In genomic region chr12:96396209-96396608, GRCh38 we compare ENCODE assay signal across 13 cellular contexts. TPM values are rescaled to one million over a fixed set of nuclear protein-coding genes. Genes with fewer than 3 reads are reported as not detected.
A peak's percentile ranks its signal among the peaks of the same experiment; 100 is the strongest.
DNase-seq lines count a peak whose midpoint lies in the region; ATAC-seq and TF ChIP-seq lines count a peak whose summit lies in the region.
"Had no signal": no experiment of that assay in that cellular context is flagged by ENCODE, and none has a peak within 500 bp of the region (broad histone marks: within the 10 kb centered on the region; RNA-seq: fewer than 3 reads in every experiment).

No MANE protein-coding gene starts in this region.

- H3K27me3 ChIP-seq in PC-3 (ENCODE audit: low read length) (no peaks in the 10 kb centered on the region), esophagus muscularis mucosa (no peaks in the 10 kb centered on the region), prostate gland (replicated peaks; ENCODE audit: insufficient read depth) (no peaks in the 10 kb centered on the region), hepatocyte (no peaks in the 10 kb centered on the region)

- H3K27ac Mint-ChIP-seq in Calu3 (ENCODE audit: unreplicated experiment), result no peak overlapping the region
- H3K27ac Mint-ChIP-seq: activated B cell treated with CpG ODN at 0.5 μM for 24 hours; T-helper 1 cell treated with Interleukin-12 subunit alpha and Interleukin-12 subunit beta and Interleukin-4 antibody, amounts not matched to agents 30 μg/mL and 1 μg/mL, for 36 hours had no signal

- no peak for TF ChIP-seq POLR2A in esophagus muscularis mucosa (IDR thresholded peaks at IDR 0.05; ENCODE audit: low read depth)
- TF ChIP-seq POLR2A in prostate gland (IDR thresholded peaks at IDR 0.05), result no peak
- TF ChIP-seq POLR2A in lower leg skin (IDR thresholded peaks at IDR 0.05), result no peak

- H3K4me1 Mint-ChIP-seq in Calu3 (ENCODE audit: low read depth, unreplicated experiment), result peaks cover 31% of the 10 kb centered on the region

- H3K27me3 Mint-ChIP-seq in Calu3 (ENCODE audit: unreplicated experiment), result no peaks in the 10 kb centered on the region
- H3K27me3 Mint-ChIP-seq: activated B cell treated with CpG ODN at 0.5 μM for 24 hours had no signal

- POLR2A ChIA-PET in PC-3 (lab: Charles Lee; ENCODE audit: unreplicated experiment), result no interaction called here

- CTCF ChIA-PET in Calu3 (lab: Charles Lee), result no interaction called here
- CTCF ChIA-PET in PC-3 (lab: Charles Lee), result no interaction called here

- H3K79me2 ChIP-seq in PC-3 (ENCODE audit: low read length), result peaks cover 85% of the 10 kb centered on the region
- peaks cover 80% of the 10 kb centered on the region for H3K79me2 ChIP-seq in hepatocyte

- H3F3A ChIP-seq in PC-3 (ENCODE audit: low read length, unreplicated experiment), result no peaks in the 10 kb centered on the region

- H3K27ac ChIP-seq in PC-3 (ENCODE audit: low read length), result no peak overlapping the region
- H3K27ac ChIP-seq in esophagus muscularis mucosa (replicated peaks in 1 of 4), result peak overlapping the region; percentile 55 to 100 (median 100)
- H3K27ac ChIP-seq in prostate gland, result no peak overlapping the region
- no peak overlapping the region for H3K27ac ChIP-seq in hepatocyte

- BruUV-seq in Calu3 (replicated peaks; lab: Mats Ljungman, UMichigan), result no TSS peak
- BruUV-seq in PC-3 (replicated peaks; lab: Mats Ljungman, UMichigan), result no TSS peak

- intact Hi-C loops in Calu3 (cut with micrococcal nuclease; ENCODE audit: unreplicated experiment), result loop anchor here (5.0 to 10.0 kb wide), 5 partner anchors 34 to 349 kb away; no protein-coding TSS in a partner anchor
- intact Hi-C loops in PC-3 (cut with micrococcal nuclease), result loop anchor here (5.0 kb wide), 1 partner anchor 49 kb away; no protein-coding TSS in a partner anchor
- intact Hi-C loops in esophagus muscularis mucosa (cut with DNase I), result loop anchor here (10.0 kb wide), 1 partner anchor 91 kb away; no protein-coding TSS in a partner anchor
- intact Hi-C loops in prostate gland (cut with DNase I), result loop anchor here (5.0 to 10.0 kb wide), 2 partner anchors 51 to 159 kb away; no protein-coding TSS in a partner anchor
- intact Hi-C loops in left colon (cut with DNase I, micrococcal nuclease), result loop anchor here in 1 of 2 donors (5.0 kb wide), 1 partner anchor 164 kb away; no protein-coding TSS in a partner anchor
- intact Hi-C loops in lower leg skin (cut with DNase I; ENCODE audit: low total_unique reads), result no loop called here

- ATAC-seq in PC-3 (no peak), left colon (no peak)

- H3K36me3 Mint-ChIP-seq in Calu3 (ENCODE audit: insufficient read depth, unreplicated experiment), result peaks cover 30% of the 10 kb centered on the region

- H3K9me3 Mint-ChIP-seq in Calu3 (ENCODE audit: low read depth, unreplicated experiment), result no peaks in the 10 kb centered on the region
- H3K9me3 Mint-ChIP-seq: activated B cell treated with CpG ODN at 0.5 μM for 24 hours; T-helper 1 cell treated with Interleukin-12 subunit alpha and Interleukin-12 subunit beta and Interleukin-4 antibody, amounts not matched to agents 30 μg/mL and 1 μg/mL, for 36 hours had no signal

- WGBS in esophagus muscularis mucosa, result 87% methylated on average over 2 of the region's 2 CpGs
- 73% methylated on average over 2 of the region's 2 CpGs for WGBS in prostate gland
- WGBS in hepatocyte (ENCODE audit: low lambda C conversion rate, missing lambda C conversion rate), result 89% methylated on average over 2 of the region's 2 CpGs
- 90 to 91% methylated on average over 2 of the region's 2 CpGs for WGBS in lower leg skin, 2 donors

- no peak for DNase-seq in Calu3
- DNase-seq in PC-3, result no peak
- no peak for DNase-seq in esophagus muscularis mucosa (ENCODE audit: extremely low spot score)
- DNase-seq in prostate gland (ENCODE audit: low spot score), result peak; percentile 45
- DNase-seq in hepatocyte (ENCODE audit: low spot score), result no peak
- no peak for DNase-seq in left colon
- DNase-seq in lower leg skin (ENCODE audit: low spot score in 2 of 2), result no peak
- no peak for DNase-seq in NCI-H1417 treated with DMSO at 0.1 percent for 48 hours (lab: John Stamatoyannopoulos, UW)
- DNase-seq: activated B cell treated with CpG ODN at 0.5 μM for 24 hours; activated effector memory CD4-positive, alpha-beta T cell treated with Interleukin-2 at 50 U/mL for 16 hours; NCI-H2171 had no signal

- no peak overlapping the region for H3K9ac ChIP-seq in PC-3 (ENCODE audit: low read length)

- peaks cover 54% of the 10 kb centered on the region for H4K20me1 ChIP-seq in PC-3 (ENCODE audit: low read length)
- H4K20me1 ChIP-seq in hepatocyte (ENCODE audit: insufficient read depth, poor library complexity, severe bottlenecking), result peaks cover 47% of the 10 kb centered on the region

- TF ChIP-seq CTCF in Calu3 (IDR thresholded peaks at IDR 0.05; ENCODE audit: unreplicated experiment) (no peak), PC-3 (conservative IDR thresholded peaks at IDR 0.05; ENCODE audit: low read depth, low read length) (no peak), esophagus muscularis mucosa (IDR thresholded peaks at IDR 0.05) (no peak), prostate gland (IDR thresholded peaks at IDR 0.05) (peak in 1 of 4 experiments; percentile 7), hepatocyte (IDR thresholded peaks at IDR 0.05; ENCODE audit: poor library complexity) (no peak), lower leg skin (IDR thresholded peaks at IDR 0.05) (no peak)

- H3K9me2 ChIP-seq in PC-3 (replicated peaks; ENCODE audit: low read length), result no peaks in the 10 kb centered on the region
- H3K9me2 ChIP-seq in hepatocyte (replicated peaks; ENCODE audit: insufficient read depth), result no peaks in the 10 kb centered on the region

- peak overlapping the region; percentile 26 for H3K4me3 Mint-ChIP-seq in Calu3 (ENCODE audit: low read depth, unreplicated experiment)
- H3K4me3 Mint-ChIP-seq: activated B cell treated with CpG ODN at 0.5 μM for 24 hours had no signal

- peak overlapping the region; percentile 95 for H3K4me2 ChIP-seq in PC-3 (ENCODE audit: low read length)
- no peak overlapping the region for H3K4me2 ChIP-seq in hepatocyte

- H3K9me3 ChIP-seq in PC-3 (ENCODE audit: low read length), result no peaks in the 10 kb centered on the region
- no peaks in the 10 kb centered on the region for H3K9me3 ChIP-seq in esophagus muscularis mucosa
- H3K9me3 ChIP-seq in prostate gland, result no peaks in the 10 kb centered on the region
- H3K9me3 ChIP-seq in hepatocyte (ENCODE audit: low read depth), result no peaks in the 10 kb centered on the region

- H2AFZ ChIP-seq in PC-3 (ENCODE audit: low read length) (no peak overlapping the region), hepatocyte (no peak overlapping the region)

- H3K4me1 ChIP-seq in PC-3 (ENCODE audit: insufficient read depth, low read length) (peaks cover 24% of the 10 kb centered on the region), esophagus muscularis mucosa (peaks cover 27 to 71% (median 64%) of the 10 kb centered on the region in 4 donors), prostate gland (replicated peaks) (no peaks in the 10 kb centered on the region), hepatocyte (ENCODE audit: insufficient read depth) (peaks cover 14% of the 10 kb centered on the region)

- H3K36me3 ChIP-seq in PC-3 (ENCODE audit: low read depth, low read length), result no peaks in the 10 kb centered on the region
- H3K36me3 ChIP-seq in esophagus muscularis mucosa, result no peaks in the 10 kb centered on the region
- no peaks in the 10 kb centered on the region for H3K36me3 ChIP-seq in prostate gland
- H3K36me3 ChIP-seq in hepatocyte (replicated peaks; ENCODE audit: insufficient read depth, low read depth), result no peaks in the 10 kb centered on the region

- H3K4me3 ChIP-seq in PC-3 (ENCODE audit: low read length) (peak overlapping the region; percentile 82; the same call in 1 of the 2 replicates), esophagus muscularis mucosa (peak overlapping the region in 1 of 4 donors; percentile 97), prostate gland (no peak overlapping the region), hepatocyte (no peak overlapping the region), lower leg skin (ENCODE audit: low read depth, poor library complexity, severe bottlenecking) (no peak overlapping the region)
- H3K4me3 ChIP-seq: lung had no signal

- no peak for TF ChIP-seq EP300 in esophagus muscularis mucosa (IDR thresholded peaks at IDR 0.05)

RNA-seq across cellular contexts. Expression of gene CDK17, which starts 4.0 kb away (rescaled TPM):
- 28.8 and 33.0 TPM in 2 replicates for total RNA-seq in Calu3 (2022)
- total RNA-seq in PC-3 (2014; rRNA removed), result 20.7 and 23.9 TPM in 2 replicates
- 10 to 100 TPM; 56.2 to 96.9 (median 68.6) TPM for total RNA-seq in esophagus muscularis mucosa
- total RNA-seq in prostate gland, result 10 to 100 TPM; 34.7 to 79.5 TPM
- total RNA-seq in hepatocyte, result 33.1 and 33.5 TPM in 2 replicates
- 10.6 and 13.8 TPM in 2 replicates for polyA plus RNA-seq in hepatocyte
- 10 to 100 TPM; 20.6 to 21.0 TPM for total RNA-seq in left colon
- total RNA-seq in lower leg skin, result 10 to 100 TPM; 27.3 to 41.9 (median 30.8) TPM

Comparison
In these comparisons a context has a peak if more than half of its experiments do, and no peak if none do; other contexts are left out.
1. H3K27ac ChIP-seq: peak in esophagus muscularis mucosa (4 of 4); none in PC-3 (single experiment), prostate gland (0 of 2) and hepatocyte (single experiment).